1 cellular context compared by ENCODE assay signal in genomic region chr12:31324116-31324844, GRCh38.
TF ChIP-seq lines count a peak whose summit lies in the region.

No MANE protein-coding gene starts in this region.

TF ChIP-seq in H1, 55 proteins besides CTCF, POLR2A, EP300 and RAD21 (continued from another document):
- TF ChIP-seq CHD7 (IDR thresholded peaks at IDR 0.05; ENCODE audit: insufficient replicate concordance, low read length), result no peak
- TF ChIP-seq RFX5 (IDR thresholded peaks at IDR 0.05; ENCODE audit: borderline replicate concordance, low read depth, low read length), result no peak
- TF ChIP-seq ASH2L (IDR thresholded peaks at IDR 0.05; ENCODE audit: low read length), result peak; percentile 49
- no peak for TF ChIP-seq SUZ12 (IDR thresholded peaks at IDR 0.05; ENCODE audit: low read length)
- TF ChIP-seq NRF1 (IDR thresholded peaks at IDR 0.05; ENCODE audit: low read depth, low read length), result no peak
- no peak; the same call in 1 of the 2 replicates for TF ChIP-seq ATF2 (IDR thresholded peaks at IDR 0.05; ENCODE audit: low read length)
- no peak for TF ChIP-seq SAP30 (IDR thresholded peaks at IDR 0.05; ENCODE audit: insufficient read depth, insufficient replicate concordance, low read length)
- no peak for TF ChIP-seq SP2 (IDR thresholded peaks at IDR 0.05; ENCODE audit: low read length)
- no peak for TF ChIP-seq CTBP2 (IDR thresholded peaks at IDR 0.05; ENCODE audit: borderline replicate concordance, insufficient read depth, insufficient read length, low read length)
- peak; percentile 45 for TF ChIP-seq MAX (IDR thresholded peaks at IDR 0.05)
- no peak for TF ChIP-seq GTF2F1 (IDR thresholded peaks at IDR 0.05; ENCODE audit: borderline replicate concordance, low read depth, low read length)
- TF ChIP-seq ATF3 (IDR thresholded peaks at IDR 0.05; ENCODE audit: insufficient read depth, low read depth, low read length), result no peak
- TF ChIP-seq TCF12 (IDR thresholded peaks at IDR 0.05; ENCODE audit: low read depth, low read length), result no peak
- no peak for TF ChIP-seq SP4 (IDR thresholded peaks at IDR 0.05; ENCODE audit: low read length)
- no peak for TF ChIP-seq CBX5 (IDR thresholded peaks at IDR 0.05; ENCODE audit: low read depth, low read length)
- peak; percentile 44; the same call in 1 of the 2 replicates for TF ChIP-seq RBBP5 (IDR thresholded peaks at IDR 0.05; ENCODE audit: borderline replicate concordance, low read depth, low read length)
- no peak for TF ChIP-seq KDM1A (IDR thresholded peaks at IDR 0.05; ENCODE audit: borderline replicate concordance, low read length)
- peak in 1 of 2 experiments; percentile 46; a peak in 1 of 4 replicates for TF ChIP-seq SIN3A (conservative IDR thresholded peaks at IDR 0.05 in 1 of 2, IDR thresholded peaks at IDR 0.05 in 1 of 2; ENCODE audit: low read depth in 1 of 2, low read length in 2 of 2)
- no peak for TF ChIP-seq TEAD4 (IDR thresholded peaks at IDR 0.05; ENCODE audit: low read depth, low read length)
- no peak for TF ChIP-seq EZH2 (IDR thresholded peaks at IDR 0.05; ENCODE audit: low read depth, low read length, severe bottlenecking)
- no peak for TF ChIP-seq CEBPB (IDR thresholded peaks at IDR 0.05; ENCODE audit: low read depth, low read length)
- TF ChIP-seq BCL11A (IDR thresholded peaks at IDR 0.05; ENCODE audit: low read depth in 2 of 2, low read length in 2 of 2), result no peak
- no peak for TF ChIP-seq HDAC2 (IDR thresholded peaks at IDR 0.05; ENCODE audit: borderline replicate concordance in 1 of 2, low read depth in 2 of 2, low read length in 2 of 2)
- TF ChIP-seq JUN (IDR thresholded peaks at IDR 0.05; ENCODE audit: low read depth, low read length), result no peak
- TF ChIP-seq TAF1 (IDR thresholded peaks at IDR 0.05; ENCODE audit: low read depth, low read length), result peak; percentile 71; the same call in 1 of the 2 replicates
- TF ChIP-seq TBP (IDR thresholded peaks at IDR 0.05; ENCODE audit: low read depth, low read length), result peak; percentile 46; the same call in 1 of the 2 replicates
- no peak for TF ChIP-seq KDM4A (IDR thresholded peaks at IDR 0.05; ENCODE audit: low read depth, low read length, severe bottlenecking)
- TF ChIP-seq CBX8 (IDR thresholded peaks at IDR 0.05; ENCODE audit: borderline replicate concordance, low read depth, low read length), result no peak
- no peak for TF ChIP-seq CHD2 (IDR thresholded peaks at IDR 0.05; ENCODE audit: low read length)
- 0 out of 2 replicates have a peak, but pooled peaks have one; percentile 30 for TF ChIP-seq YY1 (IDR thresholded peaks at IDR 0.05; ENCODE audit: low read depth, low read length)
- TF ChIP-seq POLR2AphosphoS5 (IDR thresholded peaks at IDR 0.05; ENCODE audit: low read depth, low read length), result peak; percentile 81
- no peak for TF ChIP-seq RNF2 (IDR thresholded peaks at IDR 0.05; ENCODE audit: borderline replicate concordance, low read depth, low read length, missing control alignments, poor library complexity, severe bottlenecking)
- TF ChIP-seq NANOG (IDR thresholded peaks at IDR 0.05; ENCODE audit: insufficient read depth, low read depth, low read length, poor library complexity, severe bottlenecking), result no peak
- TF ChIP-seq HDAC6 (IDR thresholded peaks at IDR 0.05; ENCODE audit: low read depth, low read length), result no peak
- no peak for TF ChIP-seq EGR1 (IDR thresholded peaks at IDR 0.05; ENCODE audit: borderline replicate concordance, low read depth, low read length)
- TF ChIP-seq SP1 (IDR thresholded peaks at IDR 0.05; ENCODE audit: low read depth, low read length), result no peak
- 0 out of 2 replicates have a peak, but pooled peaks have one; percentile 32 for TF ChIP-seq CREB1 (IDR thresholded peaks at IDR 0.05)
- no peak for TF ChIP-seq BACH1 (IDR thresholded peaks at IDR 0.05; ENCODE audit: low read length)
- no peak for TF ChIP-seq FOSL1 (IDR thresholded peaks at IDR 0.05; ENCODE audit: insufficient read depth, low read depth, low read length)
- no peak for TF ChIP-seq GABPA (IDR thresholded peaks at IDR 0.05; ENCODE audit: borderline replicate concordance, insufficient read depth, low read length)
- TF ChIP-seq PHF8 (conservative IDR thresholded peaks at IDR 0.05; ENCODE audit: low read depth, low read length), result peak; percentile 42; the same call in 1 of the 2 replicates
- no peak for TF ChIP-seq RXRA (IDR thresholded peaks at IDR 0.05; ENCODE audit: insufficient read depth, low read depth, low read length)
